Comparison of ENCODE assay signal across 14 cellular contexts in genomic region chr2:126413079-126413478, GRCh38.
DNase-seq lines count a peak whose midpoint lies in the region; ATAC-seq lines count a peak whose summit lies in the region.
"Had no signal": no experiment of that assay in that cellular context is flagged by ENCODE, and none has a peak within 500 bp of the region (broad histone marks: within the 10 kb centered on the region; RNA-seq: fewer than 3 reads in every experiment).

No MANE protein-coding gene starts in this region.

- no peak overlapping the region for H3K4me3 Mint-ChIP-seq in activated CD8-positive, alpha-beta memory T cell treated with anti-CD3 and anti-CD28 coated beads, Interleukin-2, amount 10 ng/mL, durations not matched to agents 7 days and 5 days

- ATAC-seq in activated CD8-positive, alpha-beta memory T cell treated with anti-CD3 and anti-CD28 coated beads, Interleukin-2, amount 10 ng/mL, durations not matched to agents 7 days and 5 days = peak; percentile 69
- ATAC-seq in GM21515 (IDR thresholded peaks at IDR 0.05; ENCODE audit: unreplicated experiment) (peak; percentile 63), HG03439 (IDR thresholded peaks at IDR 0.05; ENCODE audit: unreplicated experiment) (peak; percentile 84)
- ATAC-seq: A549, left colon, pancreas had no signal

- CTCF ChIA-PET in activated CD8-positive, alpha-beta memory T cell treated with anti-CD3 and anti-CD28 coated beads, Interleukin-2, amount 10 ng/mL, durations not matched to agents 7 days and 5 days (lab: Charles Lee) = interaction anchor here (1.1 kb wide), 1 partner anchor 11 kb away, joined by 3 read pairs; no protein-coding TSS in a partner anchor

- DNase-seq in activated CD8-positive, alpha-beta memory T cell treated with anti-CD3 and anti-CD28 coated beads, Interleukin-2, amount 10 ng/mL, durations not matched to agents 7 days and 5 days = no peak
- DNase-seq in activated CD8-positive, alpha-beta memory T cell treated with anti-CD3 and anti-CD28 coated beads for 24 hours = no peak
- peak; percentile 3 for DNase-seq in central memory CD4-positive, alpha-beta T cell
- DNase-seq in COLO829 (ENCODE audit: low spot score) = no peak
- no peak for DNase-seq in NCI-H2081 (lab: John Stamatoyannopoulos, UW)
- no peak for DNase-seq in OCI-M2 (lab: John Stamatoyannopoulos, UW; ENCODE audit: unreplicated experiment)
- DNase-seq: activated gamma-delta T cell, left colon, NCI-H1694, pancreas had no signal

- H3K27me3 Mint-ChIP-seq in activated CD8-positive, alpha-beta memory T cell treated with anti-CD3 and anti-CD28 coated beads, Interleukin-2, amount 10 ng/mL, durations not matched to agents 7 days and 5 days = peaks cover 15% of the 10 kb centered on the region

- peaks cover 9% of the 10 kb centered on the region for H3K4me1 Mint-ChIP-seq in activated CD8-positive, alpha-beta memory T cell treated with anti-CD3 and anti-CD28 coated beads, Interleukin-2, amount 10 ng/mL, durations not matched to agents 7 days and 5 days

- peaks cover 1% of the 10 kb centered on the region for H3K36me3 Mint-ChIP-seq in activated CD8-positive, alpha-beta memory T cell treated with anti-CD3 and anti-CD28 coated beads, Interleukin-2, amount 10 ng/mL, durations not matched to agents 7 days and 5 days
- H3K36me3 Mint-ChIP-seq: CD8-positive, alpha-beta memory T cell had no signal

- no peaks in the 10 kb centered on the region for H3K9me3 Mint-ChIP-seq in activated CD8-positive, alpha-beta memory T cell treated with anti-CD3 and anti-CD28 coated beads, Interleukin-2, amount 10 ng/mL, durations not matched to agents 7 days and 5 days (ENCODE audit: low read depth)

- no peak overlapping the region for H3K27ac Mint-ChIP-seq in activated CD8-positive, alpha-beta memory T cell treated with anti-CD3 and anti-CD28 coated beads, Interleukin-2, amount 10 ng/mL, durations not matched to agents 7 days and 5 days
- H3K27ac Mint-ChIP-seq: CD8-positive, alpha-beta memory T cell had no signal
